In the genomic region with DNA sequence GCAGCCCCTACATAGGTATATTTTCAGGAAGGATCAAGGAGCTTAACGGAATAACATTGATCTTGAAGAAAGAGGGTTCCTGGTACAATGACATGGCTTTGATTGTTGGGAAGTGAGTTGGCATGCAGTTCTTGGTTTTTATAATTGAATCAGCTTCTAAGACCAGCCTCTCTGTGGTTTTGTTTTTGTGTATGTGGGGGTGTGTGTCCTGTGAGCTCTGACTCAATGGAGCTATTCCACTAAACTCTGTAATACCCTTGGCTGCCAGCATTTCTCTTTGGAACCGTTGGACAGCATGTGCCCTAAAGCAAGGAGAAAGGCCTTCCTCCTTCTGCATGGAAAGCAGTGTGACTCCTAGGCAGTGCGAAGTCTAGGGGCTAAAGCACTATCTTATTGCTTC, we compare ENCODE assay signal across 21 cellular contexts.
A peak's percentile ranks its signal among the peaks of the same experiment; 100 is the strongest.
DNase-seq lines count a peak whose midpoint lies in the region; ATAC-seq and TF ChIP-seq lines count a peak whose summit lies in the region.
"Had no signal": no experiment of that assay in that cellular context is flagged by ENCODE, and none has a peak within 500 bp of the region (broad histone marks: within the 10 kb centered on the region; RNA-seq: fewer than 3 reads in every experiment).

No MANE protein-coding gene starts in this region.

- H3K27ac Mint-ChIP-seq in activated naive CD4-positive, alpha-beta T cell treated with anti-CD3 and anti-CD28 coated beads, Interleukin-2, amount 50 U/mL, for 72 hours, result no peak overlapping the region
- H3K27ac Mint-ChIP-seq in activated naive CD4-positive, alpha-beta T cell treated with anti-CD3 and anti-CD28 coated beads for 36 hours, result no peak overlapping the region
- H3K27ac Mint-ChIP-seq in neural progenitor cell, result no peak overlapping the region
- H3K27ac Mint-ChIP-seq: CD4-positive, alpha-beta T cell; GM23338; H9 had no signal

- intact Hi-C loops in activated naive CD4-positive, alpha-beta T cell treated with anti-CD3 and anti-CD28 coated beads for 36 hours (cut with micrococcal nuclease), result no loop called here

- no peak overlapping the region for H3K4me3 ChIP-seq in MG63
- H3K4me3 ChIP-seq in astrocyte of the spinal cord (ENCODE audit: low read depth, low read length), result no peak overlapping the region
- H3K4me3 ChIP-seq in trophoblast cell (ENCODE audit: low read depth, low read length), result no peak overlapping the region
- no peak overlapping the region for H3K4me3 ChIP-seq in mesenchymal stem cell (ENCODE audit: insufficient read depth in 1 of 2, low read depth in 1 of 2, low read length in 2 of 2)
- H3K4me3 ChIP-seq in neural progenitor cell, result no peak overlapping the region
- H3K4me3 ChIP-seq: A549; BLaER1 treated with 17β-estradiol and CSF1 and Interleukin-3, amounts not matched to agents 10 nM and 100 nM; GM23338; SJSA1 had no signal

- TF ChIP-seq CTCF in astrocyte of the spinal cord (IDR thresholded peaks at IDR 0.05; ENCODE audit: low read depth, low read length) (no peak), neural progenitor cell (IDR thresholded peaks at IDR 0.05) (no peak)

- no peak overlapping the region for H3K18ac ChIP-seq in trophoblast cell (ENCODE audit: low read length)
- no peak overlapping the region for H3K18ac ChIP-seq in mesenchymal stem cell (ENCODE audit: low read depth in 1 of 2, low read length in 2 of 2)

- H3K79me2 ChIP-seq in trophoblast cell (ENCODE audit: control insufficient read depth, insufficient read depth, low read length, poor library complexity) (no peaks in the 10 kb centered on the region), neural progenitor cell (ENCODE audit: low read depth) (no peaks in the 10 kb centered on the region)

- H3K9me3 Mint-ChIP-seq in activated naive CD4-positive, alpha-beta T cell treated with anti-CD3 and anti-CD28 coated beads, Interleukin-2, amount 50 U/mL, for 72 hours, result no peaks in the 10 kb centered on the region
- H3K9me3 Mint-ChIP-seq in activated naive CD4-positive, alpha-beta T cell treated with anti-CD3 and anti-CD28 coated beads for 36 hours, result no peaks in the 10 kb centered on the region
- no peaks in the 10 kb centered on the region for H3K9me3 Mint-ChIP-seq in neural progenitor cell
- H3K9me3 Mint-ChIP-seq: CD4-positive, alpha-beta T cell; H9 had no signal

- in situ Hi-C loops in astrocyte of the spinal cord (cut with HindIII; ENCODE audit: low sequenced_read_pairs), result no loop called here

- H3K36me3 Mint-ChIP-seq in activated naive CD4-positive, alpha-beta T cell treated with anti-CD3 and anti-CD28 coated beads, Interleukin-2, amount 50 U/mL, for 72 hours, result no peaks in the 10 kb centered on the region
- H3K36me3 Mint-ChIP-seq in activated naive CD4-positive, alpha-beta T cell treated with anti-CD3 and anti-CD28 coated beads for 36 hours (ENCODE audit: low read depth), result no peaks in the 10 kb centered on the region
- no peaks in the 10 kb centered on the region for H3K36me3 Mint-ChIP-seq in neural progenitor cell

- H2BK120ac ChIP-seq in trophoblast cell (ENCODE audit: insufficient read depth, low read length, poor library complexity) (no peak overlapping the region), mesenchymal stem cell (ENCODE audit: low read depth, low read length) (no peak overlapping the region)

- H2BK12ac ChIP-seq in trophoblast cell (ENCODE audit: low read length), result no peak overlapping the region
- no peak overlapping the region for H2BK12ac ChIP-seq in mesenchymal stem cell (ENCODE audit: low read length in 2 of 2)

- H3K4ac ChIP-seq in trophoblast cell (ENCODE audit: low read depth, low read length) (no peak overlapping the region), mesenchymal stem cell (ENCODE audit: low read depth in 1 of 2, low read length in 2 of 2) (no peak overlapping the region)

- H3K9me3 ChIP-seq in MG63 (no peaks in the 10 kb centered on the region), trophoblast cell (ENCODE audit: insufficient read depth, low read depth, low read length) (no peaks in the 10 kb centered on the region), mesenchymal stem cell (ENCODE audit: control insufficient read depth, low read length) (no peaks in the 10 kb centered on the region), neural progenitor cell (ENCODE audit: low read depth) (no peaks in the 10 kb centered on the region)
- H3K9me3 ChIP-seq: A549; BLaER1 treated with 17β-estradiol and CSF1 and Interleukin-3, amounts not matched to agents 10 nM and 100 nM; SJSA1 had no signal

- H3K4me1 ChIP-seq in trophoblast cell (ENCODE audit: control insufficient read depth in 1 of 2, insufficient read depth in 2 of 2, low read length in 2 of 2), result no peaks in the 10 kb centered on the region
- peaks cover 1% of the 10 kb centered on the region for H3K4me1 ChIP-seq in mesenchymal stem cell (ENCODE audit: control insufficient read depth, insufficient read depth, low read depth, low read length)
- no peaks in the 10 kb centered on the region for H3K4me1 ChIP-seq in neural progenitor cell

- no peak for DNase-seq in activated naive CD4-positive, alpha-beta T cell treated with anti-CD3 and anti-CD28 coated beads, Interleukin-2, amount 50 U/mL, for 72 hours (ENCODE audit: low spot score in 2 of 2)
- no peak for DNase-seq in activated naive CD4-positive, alpha-beta T cell treated with anti-CD3 and anti-CD28 coated beads for 36 hours
- DNase-seq in MG63, result peak; percentile 4
- DNase-seq in astrocyte of the spinal cord (ENCODE audit: low read depth, low spot score), result peak; percentile 22
- no peak for DNase-seq in trophoblast cell
- no peak for DNase-seq in mesenchymal stem cell
- DNase-seq in neural progenitor cell (ENCODE audit: low spot score), result no peak
- no peak for DNase-seq in amniotic stem cell (lab: John Stamatoyannopoulos, UW)
- DNase-seq: AML-193; CD4-positive, alpha-beta T cell; H9; KBM-7; NCI-H2029; NCI-H446 treated with DMSO at 0.1 percent for 48 hours; NCI-H526; Right ventricle myocardium superior; RPMI8226 had no signal

- H4K8ac ChIP-seq in trophoblast cell (ENCODE audit: low read depth, low read length) (no peak overlapping the region), mesenchymal stem cell (ENCODE audit: low read length) (no peak overlapping the region)

- no peak overlapping the region for H3K4me3 Mint-ChIP-seq in activated naive CD4-positive, alpha-beta T cell treated with anti-CD3 and anti-CD28 coated beads for 36 hours
- H3K4me3 Mint-ChIP-seq in neural progenitor cell, result no peak overlapping the region
- H3K4me3 Mint-ChIP-seq: CD4-positive, alpha-beta T cell; GM23338; H9 had no signal

- no peak overlapping the region for H2BK15ac ChIP-seq in mesenchymal stem cell (ENCODE audit: low read depth, poor library complexity, severe bottlenecking)

- H3K14ac ChIP-seq in trophoblast cell (ENCODE audit: low read length) (no peak overlapping the region), mesenchymal stem cell (ENCODE audit: low read length in 2 of 2) (no peak overlapping the region)

- H2AFZ ChIP-seq in trophoblast cell (ENCODE audit: insufficient read depth, low read length, poor library complexity), result no peak overlapping the region
- no peak overlapping the region for H2AFZ ChIP-seq in mesenchymal stem cell (ENCODE audit: low read depth, low read length)
- no peak overlapping the region for H2AFZ ChIP-seq in neural progenitor cell (replicated peaks)
- H2AFZ ChIP-seq: GM23338 had no signal

- H3K79me1 ChIP-seq in trophoblast cell (ENCODE audit: low read length), result no peaks in the 10 kb centered on the region
- no peaks in the 10 kb centered on the region for H3K79me1 ChIP-seq in mesenchymal stem cell (replicated peaks; ENCODE audit: low read length, poor library complexity, severe bottlenecking)

- ATAC-seq in activated naive CD4-positive, alpha-beta T cell treated with anti-CD3 and anti-CD28 coated beads, Interleukin-2, amount 50 U/mL, for 72 hours, result peak; percentile 46 to 85
- ATAC-seq: A549, GM23338 had no signal

- no peaks in the 10 kb centered on the region for H4K20me1 ChIP-seq in neural progenitor cell (ENCODE audit: low read depth)
- H4K20me1 ChIP-seq: BLaER1 treated with 17β-estradiol and CSF1 and Interleukin-3, amounts not matched to agents 10 nM and 100 nM had no signal

- H3K27me3 ChIP-seq in MG63 (no peaks in the 10 kb centered on the region), trophoblast cell (ENCODE audit: insufficient read depth, low read length) (no peaks in the 10 kb centered on the region), mesenchymal stem cell (ENCODE audit: control insufficient read depth in 1 of 2, insufficient read depth in 1 of 2, low read length in 2 of 2) (no peaks in the 10 kb centered on the region), neural progenitor cell (no peaks in the 10 kb centered on the region)
- H3K27me3 ChIP-seq: BLaER1 treated with 17β-estradiol and CSF1 and Interleukin-3, amounts not matched to agents 10 nM and 100 nM; SJSA1 had no signal

- H3K36me3 ChIP-seq in MG63 (no peaks in the 10 kb centered on the region), trophoblast cell (ENCODE audit: control insufficient read depth in 1 of 2, insufficient read depth in 2 of 2, low read length in 2 of 2) (no peaks in the 10 kb centered on the region), mesenchymal stem cell (ENCODE audit: control insufficient read depth in 1 of 2, insufficient read depth in 2 of 2, low read depth in 1 of 2, low read length in 2 of 2) (no peaks in the 10 kb centered on the region), neural progenitor cell (no peaks in the 10 kb centered on the region)
- H3K36me3 ChIP-seq: BLaER1 treated with 17β-estradiol and CSF1 and Interleukin-3, amounts not matched to agents 10 nM and 100 nM; SJSA1 had no signal

- no peak overlapping the region for H4K91ac ChIP-seq in trophoblast cell (ENCODE audit: low read depth, low read length)
- H4K91ac ChIP-seq in mesenchymal stem cell (ENCODE audit: low read length), result no peak overlapping the region

- H3K27me3 Mint-ChIP-seq in activated naive CD4-positive, alpha-beta T cell treated with anti-CD3 and anti-CD28 coated beads for 36 hours (ENCODE audit: low read depth), result no peaks in the 10 kb centered on the region
- H3K27me3 Mint-ChIP-seq in neural progenitor cell (ENCODE audit: insufficient read depth, low read depth), result no peaks in the 10 kb centered on the region
- H3K27me3 Mint-ChIP-seq: CD4-positive, alpha-beta T cell had no signal

- H3K27ac ChIP-seq in trophoblast cell (ENCODE audit: low read depth, low read length) (no peak overlapping the region), mesenchymal stem cell (ENCODE audit: low read length, poor library complexity, severe bottlenecking) (no peak overlapping the region), neural progenitor cell (no peak overlapping the region)
- H3K27ac ChIP-seq: A549; BLaER1 treated with 17β-estradiol and CSF1 and Interleukin-3, amounts not matched to agents 10 nM and 100 nM; SJSA1 had no signal

- no peaks in the 10 kb centered on the region for H3K4me1 Mint-ChIP-seq in activated naive CD4-positive, alpha-beta T cell treated with anti-CD3 and anti-CD28 coated beads for 36 hours (ENCODE audit: low read depth)
- H3K4me1 Mint-ChIP-seq in neural progenitor cell, result no peaks in the 10 kb centered on the region
- H3K4me1 Mint-ChIP-seq: GM23338, H9 had no signal

- CTCF ChIA-PET in activated naive CD4-positive, alpha-beta T cell treated with anti-CD3 and anti-CD28 coated beads for 36 hours (lab: Charles Lee), result interaction anchor here (0.7 kb wide), 1 partner anchor 410 kb away, joined by 6 read pairs; no protein-coding TSS in a partner anchor

- H3F3A ChIP-seq in neural progenitor cell (ENCODE audit: low read depth), result no peaks in the 10 kb centered on the region

- H3K4me2 ChIP-seq in trophoblast cell (ENCODE audit: low read length), result no peak overlapping the region
- H3K4me2 ChIP-seq in mesenchymal stem cell (ENCODE audit: low read length, poor library complexity, severe bottlenecking), result no peak overlapping the region
- H3K4me2 ChIP-seq in neural progenitor cell, result no peak overlapping the region
- H3K4me2 ChIP-seq: A549; BLaER1 treated with 17β-estradiol and CSF1 and Interleukin-3, amounts not matched to agents 10 nM and 100 nM; GM23338 had no signal

- H3K23ac ChIP-seq in trophoblast cell (ENCODE audit: low read length) (no peak overlapping the region), mesenchymal stem cell (ENCODE audit: low read length in 2 of 2) (no peak overlapping the region)

- H3K9ac ChIP-seq in trophoblast cell (ENCODE audit: low read length) (peak overlapping the region; percentile 2), mesenchymal stem cell (ENCODE audit: low read length) (no peak overlapping the region), neural progenitor cell (no peak overlapping the region)
- H3K9ac ChIP-seq: BLaER1 treated with 17β-estradiol and CSF1 and Interleukin-3, amounts not matched to agents 10 nM and 100 nM had no signal

- no peak overlapping the region for H2AK5ac ChIP-seq in trophoblast cell (ENCODE audit: low read length)
- H2AK5ac ChIP-seq in mesenchymal stem cell (ENCODE audit: low read length, severe bottlenecking), result no peak overlapping the region

- H2BK5ac ChIP-seq in trophoblast cell (ENCODE audit: low read depth, low read length, poor library complexity) (no peak overlapping the region), mesenchymal stem cell (ENCODE audit: low read depth, low read length, poor library complexity, severe bottlenecking) (no peak overlapping the region)

- H4K12ac ChIP-seq in trophoblast cell (ENCODE audit: low read depth, low read length), result no peak overlapping the region

- no CpG with 5 or more reads among the region's 3 CpGs for WGBS in trophoblast cell (ENCODE audit: extremely low coverage, insufficient coverage, insufficient read length)
- 82% methylated on average over 2 of the region's 3 CpGs for WGBS in mesenchymal stem cell

Comparison
In these comparisons a context has a peak if more than half of its experiments do, and no peak if none do; other contexts are left out.
1. DNase-seq: peak in MG63 (single experiment) and astrocyte of the spinal cord (single experiment); none in activated naive CD4-positive, alpha-beta T cell treated with anti-CD3 and anti-CD28 coated beads, Interleukin-2, amount 50 U/mL, for 72 hours (0 of 2), activated naive CD4-positive, alpha-beta T cell treated with anti-CD3 and anti-CD28 coated beads for 36 hours (single experiment), trophoblast cell (0 of 2), mesenchymal stem cell (single experiment), neural progenitor cell (single experiment) and amniotic stem cell (single experiment).